In genomic region chr9:33787839-33788238, GRCh38 we compare ENCODE assay signal across 21 cellular contexts. TPM values are rescaled to one million over a fixed set of nuclear protein-coding genes. Genes with fewer than 3 reads are reported as not detected.
DNase-seq lines count a peak whose midpoint lies in the region; ATAC-seq and TF ChIP-seq lines count a peak whose summit lies in the region.
"Had no signal": no experiment of that assay in that cellular context is flagged by ENCODE, and none has a peak within 500 bp of the region (broad histone marks: within the 10 kb centered on the region; RNA-seq: fewer than 3 reads in every experiment).

No MANE protein-coding gene starts in this region.

- no peaks in the 10 kb centered on the region for H3K36me3 Mint-ChIP-seq in endodermal cell (ENCODE audit: low read depth)
- H3K36me3 Mint-ChIP-seq: activated naive CD4-positive, alpha-beta T cell treated with anti-CD3 and anti-CD28 coated beads, Interleukin-2, amount 50 U/mL, for 24 hours; CD14-positive monocyte had no signal

- no peak overlapping the region for H3K4me3 Mint-ChIP-seq in endodermal cell
- H3K4me3 Mint-ChIP-seq: activated naive CD4-positive, alpha-beta T cell treated with anti-CD3 and anti-CD28 coated beads, Interleukin-2, amount 50 U/mL, for 24 hours; activated T-cell treated with anti-CD3 and anti-CD28 coated beads, Interleukin-2, amount 50 U/mL, for 72 hours; CD14-positive monocyte; T-helper 2 cell treated with Interferon-gamma antibody and Interleukin-4, amounts not matched to agents 5 μg/mL and 100 μg/mL, for 36 hours had no signal

- H3K9ac ChIP-seq in Loucy (ENCODE audit: low read depth, low read length, poor library complexity, severe bottlenecking) (no peak overlapping the region), endodermal cell (ENCODE audit: extremely low read depth, low read length, poor library complexity, severe bottlenecking) (no peak overlapping the region)

- H3K27ac Mint-ChIP-seq in endodermal cell: no peak overlapping the region
- H3K27ac Mint-ChIP-seq: activated naive CD4-positive, alpha-beta T cell treated with anti-CD3 and anti-CD28 coated beads, Interleukin-2, amount 50 U/mL, for 24 hours; activated T-cell treated with anti-CD3 and anti-CD28 coated beads, Interleukin-2, amount 50 U/mL, for 72 hours; CD14-positive monocyte; T-helper 2 cell treated with Interferon-gamma antibody and Interleukin-4, amounts not matched to agents 5 μg/mL and 100 μg/mL, for 36 hours had no signal

- peak; percentile 50 for DNase-seq in G401 (ENCODE audit: low spot score)
- DNase-seq in endodermal cell: no peak
- peak; percentile 13 for DNase-seq in myocyte (ENCODE audit: low read depth)
- DNase-seq in hypothalamus (lab: John Stamatoyannopoulos, UW): no peak
- no peak for DNase-seq in activated CD4-positive, CD25-positive, alpha-beta regulatory T cell treated with anti-CD3 and anti-CD28 coated beads, Interleukin-2, amount 50 U/mL, for 72 hours
- no peak for DNase-seq in stimulated activated naive CD4-positive, alpha-beta T cell treated with Interleukin-2 at 50 U/mL for 16 hours (lab: John Stamatoyannopoulos, UW)
- DNase-seq: activated T-cell treated with anti-CD3 and anti-CD28 coated beads, Interleukin-2, amount 50 U/mL, for 72 hours; NCI-H1417 treated with DMSO at 0.1 percent for 48 hours; NCI-H2171; PC-9; spleen had no signal

- peaks cover 9% of the 10 kb centered on the region for H3K27me3 Mint-ChIP-seq in endodermal cell (ENCODE audit: insufficient read depth)
- H3K27me3 Mint-ChIP-seq: activated naive CD4-positive, alpha-beta T cell treated with anti-CD3 and anti-CD28 coated beads, Interleukin-2, amount 50 U/mL, for 24 hours had no signal

- H3K27me3 ChIP-seq in Loucy (ENCODE audit: insufficient read depth, low read length, poor library complexity, severe bottlenecking): no peaks in the 10 kb centered on the region
- peaks cover 26% of the 10 kb centered on the region for H3K27me3 ChIP-seq in endodermal cell (ENCODE audit: control insufficient read depth, insufficient read depth, low read length, poor library complexity, severe bottlenecking)
- H3K27me3 ChIP-seq: spleen, suprapubic skin had no signal

- H3K9me3 ChIP-seq in Loucy (ENCODE audit: insufficient read depth, low read depth, low read length) (no peaks in the 10 kb centered on the region), endodermal cell (ENCODE audit: control insufficient read depth, low read length) (no peaks in the 10 kb centered on the region)
- H3K9me3 ChIP-seq: prostate gland, spleen, suprapubic skin had no signal

- ATAC-seq in GM19397 (IDR thresholded peaks at IDR 0.05; ENCODE audit: unreplicated experiment): no peak
- ATAC-seq: activated T-cell treated with anti-CD3 and anti-CD28 coated beads, Interleukin-2, amount 50 U/mL, for 72 hours had no signal

- H3F3A ChIP-seq in Loucy (ENCODE audit: low read depth): no peaks in the 10 kb centered on the region

- 59% methylated on average over 1 of the region's 1 CpG; no CpG with 5 or more reads in 1 of the 2 experiments for WGBS in endodermal cell (ENCODE audit: insufficient coverage in 1 of 2, insufficient read length in 1 of 2), 2 experiments

- TF ChIP-seq CTCF in Loucy (conservative IDR thresholded peaks at IDR 0.05; ENCODE audit: low read length): 0 out of 2 replicates have a peak, but pooled peaks have one; percentile 13
- TF ChIP-seq CTCF in endodermal cell (conservative IDR thresholded peaks at IDR 0.05): peak; percentile 36

- no peaks in the 10 kb centered on the region for H3K9me3 Mint-ChIP-seq in endodermal cell
- H3K9me3 Mint-ChIP-seq: activated naive CD4-positive, alpha-beta T cell treated with anti-CD3 and anti-CD28 coated beads, Interleukin-2, amount 50 U/mL, for 24 hours; activated T-cell treated with anti-CD3 and anti-CD28 coated beads, Interleukin-2, amount 50 U/mL, for 72 hours; T-helper 2 cell treated with Interferon-gamma antibody and Interleukin-4, amounts not matched to agents 5 μg/mL and 100 μg/mL, for 36 hours had no signal

- H3K4me1 Mint-ChIP-seq in endodermal cell: peaks cover 7% of the 10 kb centered on the region
- H3K4me1 Mint-ChIP-seq: activated naive CD4-positive, alpha-beta T cell treated with anti-CD3 and anti-CD28 coated beads, Interleukin-2, amount 50 U/mL, for 24 hours had no signal

- H3K4me1 ChIP-seq in Loucy (ENCODE audit: insufficient read depth, low read length, poor library complexity, severe bottlenecking) (no peaks in the 10 kb centered on the region), endodermal cell (ENCODE audit: control insufficient read depth, insufficient read depth, low read length) (no peaks in the 10 kb centered on the region)
- H3K4me1 ChIP-seq: prostate gland, spleen, suprapubic skin had no signal

- H2AFZ ChIP-seq in Loucy (ENCODE audit: low read length): no peak overlapping the region
- H2AFZ ChIP-seq: PC-9 had no signal

- no peak overlapping the region for H3K27ac ChIP-seq in endodermal cell (ENCODE audit: low read depth, low read length)
- H3K27ac ChIP-seq: PC-9, prostate gland, spleen, suprapubic skin had no signal

- no peak overlapping the region for H3K4me2 ChIP-seq in Loucy (ENCODE audit: low read depth, low read length, poor library complexity, severe bottlenecking)
- H3K4me2 ChIP-seq: PC-9 had no signal

- H3K9me2 ChIP-seq in Loucy (replicated peaks; ENCODE audit: low read depth, low read length): no peaks in the 10 kb centered on the region

- no peaks in the 10 kb centered on the region for H4K20me1 ChIP-seq in Loucy (ENCODE audit: insufficient read depth, low read length, poor library complexity, severe bottlenecking)

- H3K79me2 ChIP-seq in Loucy (ENCODE audit: insufficient read depth, low read length): no peaks in the 10 kb centered on the region

- H3K36me3 ChIP-seq in Loucy (ENCODE audit: insufficient read depth, low read length): no peaks in the 10 kb centered on the region
- no peaks in the 10 kb centered on the region for H3K36me3 ChIP-seq in endodermal cell (ENCODE audit: control insufficient read depth, insufficient read depth, low read length)
- H3K36me3 ChIP-seq: prostate gland, spleen, suprapubic skin had no signal

- in situ Hi-C loops in G401 (cut with HindIII; ENCODE audit: low sequenced_read_pairs): no loop called here

- H3K4me3 ChIP-seq in Loucy (ENCODE audit: low read length, poor library complexity, severe bottlenecking) (no peak overlapping the region), endodermal cell (ENCODE audit: low read length) (no peak overlapping the region)
- H3K4me3 ChIP-seq: PC-9, prostate gland, spleen, suprapubic skin had no signal

RNA-seq across cellular contexts. Expression of gene PRSS3, which starts 7.5 kb away (rescaled TPM):
- total RNA-seq in G401 (2014; rRNA removed; shearing (Covaris generic)): not detected in 2 replicates
- total RNA-seq in endodermal cell (not detected), myocyte (not detected in 2 replicates)
- polyA plus RNA-seq in endodermal cell (2013, experiment 1 of 2): not detected
- not detected for polyA plus RNA-seq in endodermal cell (2013, experiment 2 of 2)
- polyA plus RNA-seq in myocyte (2012): not detected
- total RNA-seq: activated T-cell treated with anti-CD3 and anti-CD28 coated beads, Interleukin-2, amount 50 U/mL, for 72 hours; astrocyte; mesenteric fat pad; spleen had no signal
- polyA plus RNA-seq: CD14-positive monocyte, neural cell had no signal

RNA-seq across cellular contexts. Expression of gene UBE2R2, which starts 29.1 kb away (rescaled TPM):
- total RNA-seq in G401 (2014; rRNA removed; shearing (Covaris generic)): 25.0 and 35.5 TPM in 2 replicates
- total RNA-seq in endodermal cell: 10 to 100 TPM; 66.4 to 74.4 TPM
- polyA plus RNA-seq in endodermal cell (2013, experiment 1 of 2): 76.7 TPM
- polyA plus RNA-seq in endodermal cell (2013, experiment 2 of 2): 71.0 TPM
- 14.9 and 17.1 TPM in 2 replicates for total RNA-seq in myocyte
- 32.9 TPM for polyA plus RNA-seq in myocyte (2012)

Comparison
In these comparisons a context has a peak if more than half of its experiments do, and no peak if none do; other contexts are left out.
1. DNase-seq: peak in G401 (single experiment) and myocyte (single experiment); none in endodermal cell (single experiment), hypothalamus (0 of 51), activated CD4-positive, CD25-positive, alpha-beta regulatory T cell treated with anti-CD3 and anti-CD28 coated beads, Interleukin-2, amount 50 U/mL, for 72 hours (single experiment) and stimulated activated naive CD4-positive, alpha-beta T cell treated with Interleukin-2 at 50 U/mL for 16 hours (single experiment).